Comparison of ENCODE assay signal across 8 cellular contexts in the genomic region with DNA sequence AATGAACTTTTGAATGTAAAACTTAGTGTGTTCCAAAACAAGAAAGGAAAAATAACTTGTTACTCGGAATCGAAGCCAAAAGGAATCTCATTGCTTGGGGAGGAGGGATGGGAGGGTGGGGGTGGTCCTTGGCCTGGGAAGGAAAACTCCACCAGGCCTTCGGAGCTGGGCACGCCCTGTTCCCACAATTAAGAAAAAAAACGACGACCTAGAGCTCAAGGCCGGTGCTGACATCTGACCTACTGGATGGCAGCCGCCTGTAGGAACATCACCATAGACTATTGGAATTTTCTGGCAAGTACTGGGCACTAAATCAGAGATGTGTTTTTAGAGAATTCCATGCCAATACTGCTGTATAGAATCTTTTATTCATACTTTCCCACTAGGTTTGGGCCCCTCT. TPM values are rescaled to one million over a fixed set of nuclear protein-coding genes. Genes with fewer than 3 reads are reported as not detected.
DNase-seq lines count a peak whose midpoint lies in the region; ATAC-seq, FAIRE-seq and TF ChIP-seq lines count a peak whose summit lies in the region.

No MANE protein-coding gene starts in this region.

- H3K4me3 ChIP-seq in AG10803 (ENCODE audit: low read length) = peak overlapping the region; percentile 75
- peak overlapping the region; percentile 95 for H3K4me3 ChIP-seq in HUES6 (ENCODE audit: low read depth, low read length)
- peak overlapping the region; percentile 70 to 84 for H3K4me3 ChIP-seq in kidney (ENCODE audit: low read length in 2 of 2)

- H3K36me3 ChIP-seq in HUES6 (ENCODE audit: control insufficient read depth, insufficient read depth, low read length) (peaks cover 2% of the 10 kb centered on the region), kidney (ENCODE audit: control insufficient read depth in 1 of 2, insufficient read depth in 2 of 2, low read length in 2 of 2) (no peaks in the 10 kb centered on the region)

- H3K9me3 ChIP-seq in HUES6 (ENCODE audit: control insufficient read depth, insufficient read depth, low read depth, low read length) (no peaks in the 10 kb centered on the region), kidney (ENCODE audit: control insufficient read depth in 1 of 2, low read length in 2 of 2) (no peaks in the 10 kb centered on the region)

- no peak for TF ChIP-seq POLR2A in GM12891 (IDR thresholded peaks at IDR 0.05; ENCODE audit: low read depth, low read length)

- intact Hi-C loops in kidney (cut with DNase I) = no loop called here

- peak; percentile 40 for DNase-seq in AG10803 (ENCODE audit: low read depth)
- DNase-seq in astrocyte of the hippocampus (ENCODE audit: low read depth, low spot score) = peak; percentile 57
- peak; percentile 65 for DNase-seq in kidney
- no peak for DNase-seq in NCI-H526 treated with DMSO at 0.1 percent for 48 hours (lab: John Stamatoyannopoulos, UW)
- DNase-seq in GM12891 (ENCODE audit: insufficient read length, low spot score) = no peak

- peaks cover 4% of the 10 kb centered on the region; the same call in 1 of the 2 replicates for H3K27me3 ChIP-seq in HUES6 (ENCODE audit: control insufficient read depth, insufficient read depth, low read length)

- TF ChIP-seq CTCF in AG10803 (conservative IDR thresholded peaks at IDR 0.05; ENCODE audit: low read length) = no peak
- no peak for TF ChIP-seq CTCF in kidney (IDR thresholded peaks at IDR 0.05; ENCODE audit: borderline replicate concordance, extremely low read depth, insufficient read depth)

- no peak for ATAC-seq in HG03280 (IDR thresholded peaks at IDR 0.05; ENCODE audit: unreplicated experiment)

- H3K4me1 ChIP-seq in HUES6 (ENCODE audit: control insufficient read depth, insufficient read depth, low read length) (peaks cover 46% of the 10 kb centered on the region), kidney (ENCODE audit: control insufficient read depth in 1 of 2, insufficient read depth in 1 of 2, low read depth in 1 of 2, low read length in 2 of 2) (peaks cover 9 to 30% of the 10 kb centered on the region in 2 donors)

- H3K27ac ChIP-seq in HUES6 (ENCODE audit: low read depth, low read length) (peak overlapping the region; percentile 31; the same call in 1 of the 2 replicates), kidney (ENCODE audit: low read depth in 2 of 2, low read length in 2 of 2) (peak overlapping the region; percentile 87), temporal lobe (ENCODE audit: low read depth, low read length) (peak overlapping the region; percentile 72)

- H3K9ac ChIP-seq in HUES6 (ENCODE audit: low read length) = peak overlapping the region; percentile 90
- H3K9ac ChIP-seq in kidney (ENCODE audit: low read length in 2 of 2) = peak overlapping the region; percentile 84 to 89

- FAIRE-seq in kidney (lab: Jason Lieb, UNC) (no peak), GM12891 (lab: Jason Lieb, UNC) (no peak)

TF ChIP-seq in GM12891, 5 proteins besides CTCF, POLR2A, EP300 and RAD21:
- no peak for TF ChIP-seq TAF1 (IDR thresholded peaks at IDR 0.05; ENCODE audit: low read depth, low read length)
- no peak for TF ChIP-seq POU2F2 (IDR thresholded peaks at IDR 0.05; ENCODE audit: low read depth, low read length)
- no peak for TF ChIP-seq PAX5 (IDR thresholded peaks at IDR 0.05; ENCODE audit: insufficient read depth, low read length, severe bottlenecking)
- TF ChIP-seq POLR2AphosphoS5 (IDR thresholded peaks at IDR 0.05; ENCODE audit: low read depth, low read length) = no peak
- no peak for TF ChIP-seq SPI1 (IDR thresholded peaks at IDR 0.05; ENCODE audit: low read depth, low read length)

RNA-seq across cellular contexts. Expression of a gene that starts 0.8 kb away (rescaled TPM):
- total RNA-seq in kidney (76.3 TPM), temporal lobe (25.1 TPM)
- 37.9 TPM for polyA plus RNA-seq in kidney (ENCODE audit: insufficient read depth, low read depth, low replicate concordance)
- polyA plus RNA-seq in GM12891 (2012; ENCODE audit: low read depth, missing spikeins) = 43.3 TPM

RNA-seq across cellular contexts. Expression of a gene that starts 53.4 kb away (rescaled TPM):
- total RNA-seq in kidney (37.3 TPM), temporal lobe (10.3 TPM)
- polyA plus RNA-seq in kidney (ENCODE audit: insufficient read depth, low read depth, low replicate concordance) = 21.5 TPM
- polyA plus RNA-seq in GM12891 (2012; ENCODE audit: low read depth, missing spikeins) = 30.7 TPM

Comparison
In these comparisons a context has a peak if more than half of its experiments do, and no peak if none do; other contexts are left out.
1. DNase-seq: peak in AG10803 (single experiment), astrocyte of the hippocampus (single experiment) and kidney (single experiment); none in NCI-H526 treated with DMSO at 0.1 percent for 48 hours (single experiment) and GM12891 (single experiment).
2. H3K27ac ChIP-seq: peak in every context shown above with its lines; median percentile 87 in kidney; 72 in temporal lobe; 31 in HUES6.
3. Peak in every context shown above with its lines, with median percentiles within 50 percentile points of each other: H3K4me3 ChIP-seq.